8 cellular contexts compared by ENCODE assay signal in genomic region chr19:40165362-40165937, GRCh38. TPM values are rescaled to one million over a fixed set of nuclear protein-coding genes. Genes with fewer than 3 reads are reported as not detected.
DNase-seq lines count a peak whose midpoint lies in the region; ATAC-seq and TF ChIP-seq lines count a peak whose summit lies in the region.

No MANE protein-coding gene starts in this region.

- H3K36me3 Mint-ChIP-seq in activated CD4-positive, alpha-beta T cell treated with anti-CD3 and anti-CD28 coated beads, Interleukin-2, amount 10 ng/mL, durations not matched to agents 24 days and 14 days (ENCODE audit: low read depth), result no peaks in the 10 kb centered on the region

- no peak overlapping the region for H3K4me3 ChIP-seq in LNCaP clone FGC (ENCODE audit: low read depth, low read length)

- intact Hi-C loops in activated CD4-positive, alpha-beta T cell treated with anti-CD3 and anti-CD28 coated beads, Interleukin-2, amount 10 ng/mL, durations not matched to agents 24 days and 14 days (cut with micrococcal nuclease), result loop anchor here (1.0 kb wide), 1 partner anchor 26 kb away; no protein-coding TSS in a partner anchor

- no peak overlapping the region for H3K4me3 Mint-ChIP-seq in activated CD4-positive, alpha-beta T cell treated with anti-CD3 and anti-CD28 coated beads, Interleukin-2, amount 10 ng/mL, durations not matched to agents 24 days and 14 days
- H3K4me3 Mint-ChIP-seq in stimulated activated naive CD8-positive, alpha-beta T cell treated with anti-CD3 and anti-CD28 coated beads, Interleukin-15, amount 100 ng/mL, for 72 hours, result peak overlapping the region in 1 of 2 donors; percentile 1

- ATAC-seq in stimulated activated naive CD8-positive, alpha-beta T cell treated with anti-CD3 and anti-CD28 coated beads, Interleukin-15, amount 100 ng/mL, for 72 hours, result peak; percentile 84
- ATAC-seq in GM21786 (IDR thresholded peaks at IDR 0.05; ENCODE audit: unreplicated experiment), result no peak

- no peaks in the 10 kb centered on the region for H3K9me3 Mint-ChIP-seq in activated CD4-positive, alpha-beta T cell treated with anti-CD3 and anti-CD28 coated beads, Interleukin-2, amount 10 ng/mL, durations not matched to agents 24 days and 14 days
- H3K9me3 Mint-ChIP-seq in stimulated activated naive CD8-positive, alpha-beta T cell treated with anti-CD3 and anti-CD28 coated beads, Interleukin-15, amount 100 ng/mL, for 72 hours, result no peaks in the 10 kb centered on the region

- no peaks in the 10 kb centered on the region for H3K27me3 Mint-ChIP-seq in activated CD4-positive, alpha-beta T cell treated with anti-CD3 and anti-CD28 coated beads, Interleukin-2, amount 10 ng/mL, durations not matched to agents 24 days and 14 days
- no peaks in the 10 kb centered on the region for H3K27me3 Mint-ChIP-seq in stimulated activated naive CD8-positive, alpha-beta T cell treated with anti-CD3 and anti-CD28 coated beads, Interleukin-15, amount 100 ng/mL, for 72 hours

- peak overlapping the region; percentile 4 for H3K27ac Mint-ChIP-seq in activated CD4-positive, alpha-beta T cell treated with anti-CD3 and anti-CD28 coated beads, Interleukin-2, amount 10 ng/mL, durations not matched to agents 24 days and 14 days
- no peak overlapping the region for H3K27ac Mint-ChIP-seq in stimulated activated naive CD8-positive, alpha-beta T cell treated with anti-CD3 and anti-CD28 coated beads, Interleukin-15, amount 100 ng/mL, for 72 hours

- H3K4me1 Mint-ChIP-seq in activated CD4-positive, alpha-beta T cell treated with anti-CD3 and anti-CD28 coated beads, Interleukin-2, amount 10 ng/mL, durations not matched to agents 24 days and 14 days, result peaks cover 9% of the 10 kb centered on the region
- H3K4me1 Mint-ChIP-seq in stimulated activated naive CD8-positive, alpha-beta T cell treated with anti-CD3 and anti-CD28 coated beads, Interleukin-15, amount 100 ng/mL, for 72 hours, result peaks cover 16% of the 10 kb centered on the region

- TF ChIP-seq CTCF in LNCaP clone FGC (IDR thresholded peaks at IDR 0.05; ENCODE audit: control insufficient read depth, extremely low read depth, insufficient read depth), result peak; percentile 50

- DNase-seq in GDM1 (lab: John Stamatoyannopoulos, UW) (peak; percentile 63), LNCaP clone FGC (ENCODE audit: low read depth) (no peak), myocyte (ENCODE audit: low read depth) (peak; percentile 45), NCI-H446 treated with DMSO at 0.1 percent for 48 hours (lab: John Stamatoyannopoulos, UW) (no peak)
- peak; percentile 88 for DNase-seq in activated CD4-positive, alpha-beta T cell treated with anti-CD3 and anti-CD28 coated beads, Interleukin-2, amount 10 ng/mL, durations not matched to agents 24 days and 14 days
- peak; percentile 51 for DNase-seq in effector CD8-positive, alpha-beta T cell (lab: John Stamatoyannopoulos, UW)
- DNase-seq in stimulated activated naive CD8-positive, alpha-beta T cell treated with anti-CD3 and anti-CD28 coated beads, Interleukin-15, amount 100 ng/mL, for 72 hours, result peak; percentile 68 to 70

RNA-seq across cellular contexts. Expression of gene MAP3K10, which starts 25.8 kb away (rescaled TPM):
- total RNA-seq in activated CD4-positive, alpha-beta T cell treated with anti-CD3 and anti-CD28 coated beads, Interleukin-2, amount 10 ng/mL, durations not matched to agents 24 days and 14 days, result 16.6 and 17.6 TPM in 2 replicates
- 11.1 and 12.8 TPM in 2 replicates for total RNA-seq in myocyte
- 13.9 TPM for polyA plus RNA-seq in myocyte (2012)

RNA-seq across cellular contexts. Expression of gene TTC9B, which starts 52.7 kb away (rescaled TPM):
- total RNA-seq in activated CD4-positive, alpha-beta T cell treated with anti-CD3 and anti-CD28 coated beads, Interleukin-2, amount 10 ng/mL, durations not matched to agents 24 days and 14 days, result not detected in 2 replicates
- not detected in 2 replicates for total RNA-seq in myocyte
- polyA plus RNA-seq in myocyte (2012), result 0.25 TPM

Comparison
In these comparisons a context has a peak if more than half of its experiments do, and no peak if none do; other contexts are left out.
1. DNase-seq: peak in GDM1 (single experiment), activated CD4-positive, alpha-beta T cell treated with anti-CD3 and anti-CD28 coated beads, Interleukin-2, amount 10 ng/mL, durations not matched to agents 24 days and 14 days (single experiment), effector CD8-positive, alpha-beta T cell (single experiment), myocyte (single experiment) and stimulated activated naive CD8-positive, alpha-beta T cell treated with anti-CD3 and anti-CD28 coated beads, Interleukin-15, amount 100 ng/mL, for 72 hours (2 of 2); none in LNCaP clone FGC (single experiment) and NCI-H446 treated with DMSO at 0.1 percent for 48 hours (single experiment).